8 cellular contexts compared by ENCODE assay signal in the genomic region with DNA sequence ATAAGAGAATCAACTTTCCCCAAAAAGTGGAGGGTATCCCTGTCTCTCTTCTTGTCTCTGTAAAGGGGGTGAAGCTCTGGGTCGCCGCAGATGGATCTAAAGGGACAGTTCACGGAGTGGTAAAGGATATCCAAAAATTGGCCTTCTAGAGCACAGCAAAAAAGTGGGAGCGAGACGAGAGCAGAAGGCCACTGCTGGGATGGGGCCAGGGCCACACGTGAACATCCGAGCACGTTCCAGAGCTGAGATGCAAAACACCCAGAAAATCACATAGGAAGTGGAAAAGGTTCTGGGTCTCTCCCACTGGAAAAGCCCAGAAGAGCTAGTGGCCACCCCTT. TPM values are rescaled to one million over a fixed set of nuclear protein-coding genes. Genes with fewer than 3 reads are reported as not detected.
DNase-seq lines count a peak whose midpoint lies in the region; ATAC-seq and TF ChIP-seq lines count a peak whose summit lies in the region.

No MANE protein-coding gene starts in this region.

- no peaks in the 10 kb centered on the region for H3K27me3 ChIP-seq in gastroesophageal sphincter

- H3K4me1 ChIP-seq in gastroesophageal sphincter, result peaks cover 16 to 67% (median 28%) of the 10 kb centered on the region in 3 donors

- H3K27ac ChIP-seq in VCaP (peak overlapping the region; percentile 92; the same call in 1 of the 2 replicates), gastroesophageal sphincter (peak overlapping the region; percentile 10 to 100 (median 97))

- H3K9me3 ChIP-seq in gastroesophageal sphincter, result no peaks in the 10 kb centered on the region

- H3K4me3 ChIP-seq in GM08714 (ENCODE audit: low read length), result peak overlapping the region; percentile 63; the same call in 1 of the 2 replicates
- H3K4me3 ChIP-seq in gastroesophageal sphincter, result peak overlapping the region; percentile 42 to 66

- ATAC-seq in gastroesophageal sphincter (no peak), GM19452 (IDR thresholded peaks at IDR 0.05; ENCODE audit: unreplicated experiment) (no peak), HG03108 (IDR thresholded peaks at IDR 0.05; ENCODE audit: unreplicated experiment) (no peak)

- 0 to 4% methylated on average over 4 to 5 of the region's 8 CpGs for WGBS in gastroesophageal sphincter (ENCODE audit: low coverage in 1 of 2), 2 donors

- TF ChIP-seq EP300 in gastroesophageal sphincter (IDR thresholded peaks at IDR 0.05), result no peak

- no peak for TF ChIP-seq POLR2A in gastroesophageal sphincter (IDR thresholded peaks at IDR 0.05)

- peak; percentile 43 for DNase-seq in retina
- DNase-seq in A172 (ENCODE audit: low spot score), result no peak
- DNase-seq in midbrain (lab: John Stamatoyannopoulos, UW), result no peak

- H3K36me3 ChIP-seq in gastroesophageal sphincter, result no peaks in the 10 kb centered on the region

- TF ChIP-seq CTCF in VCaP (conservative IDR thresholded peaks at IDR 0.05) (no peak), gastroesophageal sphincter (IDR thresholded peaks at IDR 0.05) (no peak)

RNA-seq across cellular contexts. Expression of a gene that starts 0.8 kb away (rescaled TPM):
- total RNA-seq in gastroesophageal sphincter, result 10 to 100 TPM; 16.7 to 34.2 (median 25.0) TPM
- 91.1 and 104 TPM in 2 replicates for total RNA-seq in A172 (2014; rRNA removed; shearing (Covaris generic))
